In the genomic region with DNA sequence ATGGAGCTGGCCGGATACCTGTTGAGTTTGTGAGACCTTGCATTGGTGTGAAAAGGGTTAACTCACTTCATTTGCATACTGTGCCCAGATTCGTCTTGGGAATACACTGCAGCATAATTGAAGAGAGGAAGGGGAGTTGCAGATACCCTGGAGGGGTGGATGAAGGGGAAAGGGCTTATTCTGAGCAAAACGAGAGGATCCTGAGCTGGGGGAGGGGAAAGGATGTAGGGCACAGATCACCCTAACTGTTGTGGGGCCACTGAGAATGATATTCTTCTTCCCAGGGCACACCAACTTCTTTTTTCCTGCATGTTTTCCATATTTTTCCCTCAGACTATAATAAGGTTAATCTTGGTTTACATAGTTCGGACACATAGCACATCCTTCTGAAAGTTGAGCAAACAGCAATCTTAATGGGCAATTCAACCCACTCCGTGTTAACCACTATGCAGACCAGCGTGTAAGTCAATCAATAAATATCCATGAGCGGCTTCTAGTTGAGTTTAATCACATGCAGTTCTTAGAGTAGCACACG, we compare ENCODE assay signal across 21 cellular contexts. TPM values are rescaled to one million over a fixed set of nuclear protein-coding genes. Genes with fewer than 3 reads are reported as not detected.
DNase-seq lines count a peak whose midpoint lies in the region; ATAC-seq, FAIRE-seq and TF ChIP-seq lines count a peak whose summit lies in the region.
"Had no signal": no experiment of that assay in that cellular context is flagged by ENCODE, and none has a peak within 500 bp of the region (broad histone marks: within the 10 kb centered on the region; RNA-seq: fewer than 3 reads in every experiment).

No MANE protein-coding gene starts in this region.

- no peaks in the 10 kb centered on the region for H3K79me2 ChIP-seq in PC-9 (ENCODE audit: low read depth)
- no peaks in the 10 kb centered on the region for H3K79me2 ChIP-seq in H1 (ENCODE audit: control insufficient read depth in 1 of 2, insufficient read depth in 2 of 2, low read length in 2 of 2)

- peak; percentile 81 for FAIRE-seq in H1 (lab: Jason Lieb, UNC)

- no peak for ATAC-seq in stimulated activated memory B cell treated with anti-CD40 and anti-IgM and Interleukin-4, amounts not matched to agents 10 μg/mL and 1 μg/mL and 100 μg/mL, for 72 hours
- ATAC-seq: lower lobe of right lung; natural killer cell treated with Interleukin-12 subunit alpha and Interleukin-12 subunit beta and Interleukin-15 and Interleukin-18, amount 100 ng/mL, for 72 hours; Right ventricle myocardium inferior had no signal

- H3K27ac Mint-ChIP-seq in stimulated activated memory B cell treated with anti-CD40 and anti-IgM and Interleukin-4, amounts not matched to agents 10 μg/mL and 1 μg/mL and 100 μg/mL, for 72 hours, result no peak overlapping the region
- H3K27ac Mint-ChIP-seq: activated CD4-positive, alpha-beta memory T cell treated with anti-CD3 and anti-CD28 coated beads for 36 hours; activated T-helper 2 cell treated with anti-CD3 and anti-CD28 coated beads, Interferon-gamma antibody, Interleukin-2, Interleukin-4, amounts not matched to agents 10 μg/mL and 5 μg/mL and 100 μg/mL, durations not matched to agents 14 hours and 24 hours and 36 hours; natural killer cell treated with Interleukin-12 subunit alpha and Interleukin-12 subunit beta and Interleukin-15 and Interleukin-18, amount 100 ng/mL, for 72 hours had no signal

- H3K27me3 ChIP-seq in PC-9 (ENCODE audit: insufficient read depth, low read depth), result peaks cover 3% of the 10 kb centered on the region; the same call in 1 of the 2 replicates
- H3K27me3 ChIP-seq in H1 (replicated peaks in 1 of 4; ENCODE audit: control insufficient read depth in 3 of 4, extremely low read depth in 1 of 4, insufficient read depth in 3 of 4, low read length in 3 of 4), result no peaks in the 10 kb centered on the region; a peak in 3 of 7 replicates
- H3K27me3 ChIP-seq: right atrium auricular region had no signal

- peak overlapping the region; percentile 73; the same call in 1 of the 2 replicates for H4K8ac ChIP-seq in H1 (ENCODE audit: extremely low read depth, insufficient read depth, low read length)

- H4K91ac ChIP-seq in H1 (replicated peaks; ENCODE audit: insufficient read length, low read length), result peak overlapping the region; percentile 86

- H3K56ac ChIP-seq in H1 (replicated peaks; ENCODE audit: insufficient read length, low read depth, low read length), result no peak overlapping the region

- H3K4me3 ChIP-seq in PC-9 (no peak overlapping the region), H1 (ENCODE audit: extremely low read depth in 1 of 4, insufficient read depth in 2 of 4, low read depth in 3 of 4, low read length in 4 of 4) (peak overlapping the region in 1 of 4 experiments; percentile 16; a peak in 2 of 8 replicates)
- H3K4me3 ChIP-seq: HAP-1, lower lobe of right lung, right atrium auricular region had no signal

- H4K20me1 ChIP-seq in PC-9 (ENCODE audit: insufficient read depth) (no peaks in the 10 kb centered on the region), H1 (replicated peaks in 1 of 2; ENCODE audit: control insufficient read depth in 1 of 2, insufficient read depth in 2 of 2, low read length in 2 of 2) (no peaks in the 10 kb centered on the region)

- no TSS peak for BruUV-seq in PC-9 (replicated peaks; lab: Mats Ljungman, UMichigan)

- peak overlapping the region; percentile 80; the same call in 1 of the 2 replicates for H2BK12ac ChIP-seq in H1 (ENCODE audit: low read depth, low read length)

- H3K9me3 Mint-ChIP-seq in stimulated activated memory B cell treated with anti-CD40 and anti-IgM and Interleukin-4, amounts not matched to agents 10 μg/mL and 1 μg/mL and 100 μg/mL, for 72 hours, result peaks cover 8% of the 10 kb centered on the region
- H3K9me3 Mint-ChIP-seq: activated T-helper 2 cell treated with anti-CD3 and anti-CD28 coated beads, Interferon-gamma antibody, Interleukin-2, Interleukin-4, amounts not matched to agents 10 μg/mL and 5 μg/mL and 100 μg/mL, durations not matched to agents 14 hours and 24 hours and 36 hours; natural killer cell treated with Interleukin-12 subunit alpha and Interleukin-12 subunit beta and Interleukin-15 and Interleukin-18, amount 100 ng/mL, for 72 hours had no signal

- no peaks in the 10 kb centered on the region for H3F3A ChIP-seq in PC-9 (ENCODE audit: insufficient read depth, low read depth)

- peak overlapping the region; percentile 46 for H3K4ac ChIP-seq in H1 (replicated peaks; ENCODE audit: insufficient read length, low read depth, low read length)

- no peaks in the 10 kb centered on the region for H3K4me1 Mint-ChIP-seq in stimulated activated memory B cell treated with anti-CD40 and anti-IgM and Interleukin-4, amounts not matched to agents 10 μg/mL and 1 μg/mL and 100 μg/mL, for 72 hours

- H2AK5ac ChIP-seq in H1 (ENCODE audit: low read depth, low read length), result no peak overlapping the region

- TF ChIP-seq POLR2A in H1 (IDR thresholded peaks at IDR 0.05; ENCODE audit: control extremely low read depth in 1 of 2, low read depth in 2 of 2, low read length in 2 of 2), result peak; percentile 76 to 99

- intact Hi-C loops in PC-9 (cut with micrococcal nuclease; ENCODE audit: unreplicated experiment), result no loop called here

- H3K4me2 ChIP-seq in PC-9, result no peak overlapping the region
- peak overlapping the region; percentile 46 to 73; a peak in 3 of 4 replicates for H3K4me2 ChIP-seq in H1 (ENCODE audit: insufficient read depth in 1 of 2, low read depth in 2 of 2, low read length in 2 of 2)

- no peak for TF ChIP-seq RAD21 in H1 (IDR thresholded peaks at IDR 0.05 in 1 of 2, conservative IDR thresholded peaks at IDR 0.05 in 1 of 2; ENCODE audit: low read depth in 2 of 2, low read length in 2 of 2)

- H2BK120ac ChIP-seq in H1 (replicated peaks; ENCODE audit: low read depth, low read length), result peak overlapping the region; percentile 62

- H3K14ac ChIP-seq in H1 (ENCODE audit: insufficient read length), result no peak overlapping the region

- in situ Hi-C loops in GM13976 (cut with MboI; ENCODE audit: low sequenced_read_pairs, unreplicated experiment), result no loop called here

- no peaks in the 10 kb centered on the region for H3K4me1 ChIP-seq in PC-9 (replicated peaks; ENCODE audit: insufficient read depth)
- peaks cover 0 to 6% (median 2%) of the 10 kb centered on the region in 4 experiments; a peak in 2 of 7 replicates for H3K4me1 ChIP-seq in H1 (replicated peaks in 1 of 4; ENCODE audit: control insufficient read depth in 3 of 4, insufficient read depth in 4 of 4, low read length in 3 of 4)
- H3K4me1 ChIP-seq: HAP-1, lower lobe of right lung, right atrium auricular region had no signal

- H3K36me3 ChIP-seq in PC-9 (ENCODE audit: low read depth), result no peaks in the 10 kb centered on the region
- no peaks in the 10 kb centered on the region for H3K36me3 ChIP-seq in H1 (ENCODE audit: control insufficient read depth in 2 of 4, insufficient read depth in 4 of 4, low read length in 3 of 4)
- H3K36me3 ChIP-seq: HAP-1, lower lobe of right lung, right atrium auricular region had no signal

- H2AFZ ChIP-seq in PC-9 (peak overlapping the region; percentile 72), H1 (ENCODE audit: low read length) (peak overlapping the region; percentile 80)

- no peaks in the 10 kb centered on the region for H3K79me1 ChIP-seq in H1 (ENCODE audit: low read depth, low read length)

- peak overlapping the region; percentile 99 for H2BK5ac ChIP-seq in H1 (ENCODE audit: low read depth, low read length)

- H2BK15ac ChIP-seq in H1 (ENCODE audit: low read length), result no peak overlapping the region

- H3K36me3 Mint-ChIP-seq in stimulated activated memory B cell treated with anti-CD40 and anti-IgM and Interleukin-4, amounts not matched to agents 10 μg/mL and 1 μg/mL and 100 μg/mL, for 72 hours, result no peaks in the 10 kb centered on the region
- H3K36me3 Mint-ChIP-seq: activated CD4-positive, alpha-beta memory T cell treated with anti-CD3 and anti-CD28 coated beads for 36 hours; natural killer cell treated with Interleukin-12 subunit alpha and Interleukin-12 subunit beta and Interleukin-15 and Interleukin-18, amount 100 ng/mL, for 72 hours had no signal

- no peaks in the 10 kb centered on the region for H3K23me2 ChIP-seq in H1 (ENCODE audit: low read depth, low read length)

- peak overlapping the region; percentile 97; the same call in 1 of the 2 replicates for H2BK20ac ChIP-seq in H1 (ENCODE audit: low read length)

- TF ChIP-seq CTCF in PC-9 (conservative IDR thresholded peaks at IDR 0.05), result no peak
- TF ChIP-seq CTCF in H1 (IDR thresholded peaks at IDR 0.05; ENCODE audit: control extremely low read depth in 1 of 3, insufficient read depth in 1 of 3, low read depth in 1 of 3, low read length in 3 of 3), result no peak
- TF ChIP-seq CTCF in GM13976 (IDR thresholded peaks at IDR 0.05; ENCODE audit: borderline replicate concordance, control extremely low read depth, extremely low read depth, insufficient read depth, missing control alignments), result no peak

- CTCF ChIA-PET in PC-9 (lab: Charles Lee) (no interaction called here), H1 (lab: Charles Lee; ENCODE audit: partially characterized antibody) (interaction anchor here (0.5 to 1.5 kb wide), 5 partner anchors 12 to 69 kb away, joined by 3 read pairs; no protein-coding TSS in a partner anchor)

- peak overlapping the region in 3 of 4 experiments; percentile 82 to 88 (median 84); a peak in 6 of 7 replicates for H3K9ac ChIP-seq in H1 (replicated peaks in 1 of 4; ENCODE audit: extremely low read depth in 1 of 4, low read depth in 3 of 4, low read length in 3 of 4)

- TF ChIP-seq EP300 in H1 (IDR thresholded peaks at IDR 0.05; ENCODE audit: borderline replicate concordance in 1 of 2, low read depth in 2 of 2, low read length in 2 of 2), result no peak

- no peak overlapping the region for H3K27ac ChIP-seq in PC-9
- peak overlapping the region; percentile 92 for H3K27ac ChIP-seq in H1 (ENCODE audit: low read depth, low read length)
- H3K27ac ChIP-seq: 22Rv1, lower lobe of right lung, right atrium auricular region had no signal

- H3K27me3 Mint-ChIP-seq in stimulated activated memory B cell treated with anti-CD40 and anti-IgM and Interleukin-4, amounts not matched to agents 10 μg/mL and 1 μg/mL and 100 μg/mL, for 72 hours, result peaks cover 80% of the 10 kb centered on the region

- no peak overlapping the region for H3K4me3 Mint-ChIP-seq in stimulated activated memory B cell treated with anti-CD40 and anti-IgM and Interleukin-4, amounts not matched to agents 10 μg/mL and 1 μg/mL and 100 μg/mL, for 72 hours
- H3K4me3 Mint-ChIP-seq: activated CD4-positive, alpha-beta memory T cell treated with anti-CD3 and anti-CD28 coated beads for 36 hours; natural killer cell treated with Interleukin-12 subunit alpha and Interleukin-12 subunit beta and Interleukin-15 and Interleukin-18, amount 100 ng/mL, for 72 hours had no signal

- H3K23ac ChIP-seq in H1 (ENCODE audit: insufficient read length), result no peak overlapping the region

- DNase-seq in NCI-H1694 (lab: John Stamatoyannopoulos, UW) (peak; percentile 17), NCI-H1694 treated with DMSO at 0.1 percent for 48 hours (lab: John Stamatoyannopoulos, UW) (no peak), PC-9 (peak in 1 of 2 experiments; percentile 67), H1 (ENCODE audit: low read depth in 1 of 2, low spot score in 2 of 2) (no peak), retina (peak; percentile 53), NCI-H748 treated with DMSO at 0.1 percent for 48 hours (lab: John Stamatoyannopoulos, UW) (no peak), GM13976 (ENCODE audit: low spot score) (no peak)
- DNase-seq: activated CD4-positive, alpha-beta memory T cell treated with anti-CD3 and anti-CD28 coated beads for 36 hours; aorta; hypothalamus; lower lobe of right lung; NCI-H187; NCI-H69; stimulated activated CD4-positive, alpha-beta T cell treated with anti-CD3 and anti-CD28 coated beads, Interleukin-4, amount 100 ng/mL, for 1 hour had no signal

- H3K18ac ChIP-seq in H1 (ENCODE audit: extremely low read depth, low read length), result peak overlapping the region; percentile 64

- no peaks in the 10 kb centered on the region for H3K9me2 ChIP-seq in PC-9 (ENCODE audit: insufficient read depth)

- H3K9me3 ChIP-seq in PC-9 (ENCODE audit: insufficient read depth, low read depth) (no peaks in the 10 kb centered on the region), H1 (ENCODE audit: insufficient read depth in 2 of 2, low read depth in 1 of 2, low read length in 1 of 2) (no peaks in the 10 kb centered on the region)
- H3K9me3 ChIP-seq: lower lobe of right lung, right atrium auricular region had no signal

- 54% methylated on average over 8 of the region's 8 CpGs; no CpG with 5 or more reads in 1 of the 2 experiments for WGBS in H1 (ENCODE audit: extremely low coverage in 1 of 2, insufficient coverage in 1 of 2, insufficient read length in 1 of 2, insufficient replicate concordance in 2 of 2, low coverage in 1 of 2, low lambda C conversion rate in 2 of 2, missing lambda C conversion rate in 1 of 2), 2 experiments

- POLR2A ChIA-PET in PC-9 (lab: Charles Lee; ENCODE audit: unreplicated experiment), result no interaction called here
- POLR2A ChIA-PET in H1 (lab: Charles Lee; ENCODE audit: partially characterized antibody), result interaction anchor here (0.6 to 3.4 kb wide), 24 partner anchors 9 to 307 kb away, joined by 3 to 36 read pairs (median 4); a partner anchor contains a TSS

- peak overlapping the region; percentile 39 for H4K5ac ChIP-seq in H1 (ENCODE audit: insufficient read length, low read depth, low read length)

RNA-seq across cellular contexts. Expression of a gene that starts 11.7 kb away (rescaled TPM):
- 131 and 183 TPM in 2 replicates for total RNA-seq in PC-9 (2021)
- 218 and 223 TPM in 2 replicates for total RNA-seq in H1 (2021; fragmentation: NEBNext Ultra II Directional; extraction: Animal tissue kit (Norgen Biotek cat#: 25700))
- 96.8 and 146 TPM in 2 replicates for polyA plus RNA-seq in H1 (2011; rRNA removed)
- 87.7 TPM for polyA plus RNA-seq in H1 (2011; cell fraction: cytosol; rRNA removed)
- 278 TPM for polyA plus RNA-seq in H1 (2011; cell fraction: nucleus; rRNA removed)
- 73.0 to 132 TPM (median 116 TPM) in 4 replicates for polyA plus RNA-seq in H1 (2012, experiment 1 of 2)
- polyA plus RNA-seq in H1 (2012, experiment 2 of 2), result 60.0 TPM
- polyA plus RNA-seq in H1 (2013, experiment 1 of 2), result 124 TPM
- polyA plus RNA-seq in H1 (2013, experiment 2 of 2), result 122 TPM
- 192 and 241 TPM in 2 replicates for polyA minus RNA-seq in H1 (2011; rRNA and poly(A)+ RNA removed)
- 212 TPM for polyA minus RNA-seq in H1 (2011; cell fraction: cytosol; rRNA and poly(A)+ RNA removed)
- 157 TPM for polyA minus RNA-seq in H1 (2011; cell fraction: nucleus; rRNA and poly(A)+ RNA removed)

Comparison
In these comparisons a context has a peak if more than half of its experiments do, and no peak if none do; other contexts are left out.
1. DNase-seq: peak in NCI-H1694 (single experiment) and retina (single experiment); none in NCI-H1694 treated with DMSO at 0.1 percent for 48 hours (single experiment), H1 (0 of 2), NCI-H748 treated with DMSO at 0.1 percent for 48 hours (single experiment) and GM13976 (single experiment).